Comparison of ENCODE assay signal across 8 cellular contexts in genomic region chr11:57335023-57335342, GRCh38. TPM values are rescaled to one million over a fixed set of nuclear protein-coding genes. Genes with fewer than 3 reads are reported as not detected.
DNase-seq lines count a peak whose midpoint lies in the region; ATAC-seq and TF ChIP-seq lines count a peak whose summit lies in the region.

No MANE protein-coding gene starts in this region.

- H3K9me3 Mint-ChIP-seq in CD8-positive, alpha-beta memory T cell = no peaks in the 10 kb centered on the region
- no peaks in the 10 kb centered on the region for H3K9me3 Mint-ChIP-seq in nephron

- peak overlapping the region; percentile 80 for H3K27ac ChIP-seq in CD8-positive, alpha-beta memory T cell (ENCODE audit: low read depth, low read length)
- H3K27ac ChIP-seq in cingulate gyrus (ENCODE audit: low read depth, low read length) = peak overlapping the region; percentile 51

- peaks cover 22% of the 10 kb centered on the region for H3K4me1 ChIP-seq in CD8-positive, alpha-beta memory T cell (ENCODE audit: insufficient read depth, low read length)

- H3K36me3 Mint-ChIP-seq in CD8-positive, alpha-beta memory T cell = peaks cover 2 to 53% (median 17%) of the 10 kb centered on the region in 3 donors
- H3K36me3 Mint-ChIP-seq in nephron (ENCODE audit: low read depth) = peaks cover 38% of the 10 kb centered on the region

- H3K27me3 Mint-ChIP-seq in CD8-positive, alpha-beta memory T cell = peaks cover 0 to 2% of the 10 kb centered on the region in 2 donors
- H3K27me3 Mint-ChIP-seq in nephron (ENCODE audit: low read depth) = no peaks in the 10 kb centered on the region

- H3K27me3 ChIP-seq in CD8-positive, alpha-beta memory T cell (ENCODE audit: insufficient read depth, low read length, poor library complexity, severe bottlenecking) = no peaks in the 10 kb centered on the region

- POLR2A ChIA-PET in CD8-positive, alpha-beta memory T cell (lab: Charles Lee) = interaction anchor here (1.5 to 4.4 kb wide), 3 partner anchors 10 to 179 kb away, joined by 4 to 46 read pairs (median 6); partner anchors contain the start of gene TNKS1BP1

- no peak for ATAC-seq in HG03175 (IDR thresholded peaks at IDR 0.05; ENCODE audit: unreplicated experiment)

- peaks cover 23 to 38% (median 34%) of the 10 kb centered on the region in 3 donors for H3K4me1 Mint-ChIP-seq in CD8-positive, alpha-beta memory T cell
- peaks cover 53% of the 10 kb centered on the region for H3K4me1 Mint-ChIP-seq in nephron

- CTCF ChIA-PET in CD8-positive, alpha-beta memory T cell (lab: Charles Lee) = interaction anchor here (1.1 to 3.3 kb wide), 5 partner anchors 9 to 332 kb away, joined by 3 to 20 read pairs (median 5); partner anchors contain the start of gene TNKS1BP1

- H3K4me3 Mint-ChIP-seq in CD8-positive, alpha-beta memory T cell = peak overlapping the region; percentile 92 to 98 (median 93)
- H3K4me3 Mint-ChIP-seq in nephron = peak overlapping the region; percentile 87 to 94 (median 91)

- H3K36me3 ChIP-seq in CD8-positive, alpha-beta memory T cell (ENCODE audit: insufficient read depth, low read length) = peaks cover 29% of the 10 kb centered on the region

- peak overlapping the region; percentile 97 to 100 (median 99) for H3K27ac Mint-ChIP-seq in CD8-positive, alpha-beta memory T cell
- peak overlapping the region; percentile 89 to 98 (median 96) for H3K27ac Mint-ChIP-seq in nephron

- peak overlapping the region; percentile 74 for H3K4me3 ChIP-seq in CD8-positive, alpha-beta memory T cell (ENCODE audit: low read length)

- no peak for TF ChIP-seq CTCF in nephron (IDR thresholded peaks at IDR 0.05; ENCODE audit: unreplicated experiment in 3 of 3)

- no peaks in the 10 kb centered on the region for H3K9me3 ChIP-seq in CD8-positive, alpha-beta memory T cell (ENCODE audit: low read length)

- no peak for DNase-seq in CD8-positive, alpha-beta memory T cell
- DNase-seq in HT-29 (ENCODE audit: low spot score) (peak; percentile 41), NAMALWA (ENCODE audit: low spot score) (no peak), medulla oblongata (ENCODE audit: extremely low spot score) (no peak), NCI-H146 (lab: John Stamatoyannopoulos, UW) (no peak)

RNA-seq across cellular contexts. Expression of gene SSRP1, which starts 0.7 kb away (rescaled TPM):
- 100 to 1,000 TPM; 308 to 314 TPM for total RNA-seq in CD8-positive, alpha-beta memory T cell
- polyA plus RNA-seq in CD8-positive, alpha-beta memory T cell = 44.5 TPM
- 181 and 210 TPM in 2 replicates for total RNA-seq in HT-29 (2014; rRNA removed; shearing (Covaris generic))

RNA-seq across cellular contexts. Expression of gene P2RX3, which starts 3.2 kb away (rescaled TPM):
- total RNA-seq in CD8-positive, alpha-beta memory T cell = not detected
- polyA plus RNA-seq in CD8-positive, alpha-beta memory T cell = not detected
- total RNA-seq in HT-29 (2014; rRNA removed; shearing (Covaris generic)) = not detected in 2 replicates

RNA-seq across cellular contexts. Expression of gene TNKS1BP1, which starts 10.2 kb away (rescaled TPM):
- 1 to 10 TPM; 8.7 to 9.6 TPM for total RNA-seq in CD8-positive, alpha-beta memory T cell
- polyA plus RNA-seq in CD8-positive, alpha-beta memory T cell = 3.0 TPM
- 113 and 129 TPM in 2 replicates for total RNA-seq in HT-29 (2014; rRNA removed; shearing (Covaris generic))

RNA-seq across cellular contexts. Expression of gene PRG3, which starts 46.0 kb away (rescaled TPM):
- total RNA-seq in CD8-positive, alpha-beta memory T cell = not detected
- polyA plus RNA-seq in CD8-positive, alpha-beta memory T cell = not detected
- total RNA-seq in HT-29 (2014; rRNA removed; shearing (Covaris generic)) = not detected in 2 replicates

RNA-seq across cellular contexts. Expression of gene PRG2, which starts 55.5 kb away (rescaled TPM):
- total RNA-seq in CD8-positive, alpha-beta memory T cell = under 1 TPM in 1 of 2 experiments, not detected in 1; 0.44 TPM
- not detected for polyA plus RNA-seq in CD8-positive, alpha-beta memory T cell
- not detected in 2 replicates for total RNA-seq in HT-29 (2014; rRNA removed; shearing (Covaris generic))

Comparison
In these comparisons a context has a peak if more than half of its experiments do, and no peak if none do; other contexts are left out.
1. RNA of gene TNKS1BP1, which starts 10.2 kb away (total RNA-seq): 113 to 129 TPM in HT-29; 8.7 to 9.6 TPM in CD8-positive, alpha-beta memory T cell; every median in the first group is over 10 times any median in the second.